Comparison of ENCODE assay signal across 8 cellular contexts in the genomic region with DNA sequence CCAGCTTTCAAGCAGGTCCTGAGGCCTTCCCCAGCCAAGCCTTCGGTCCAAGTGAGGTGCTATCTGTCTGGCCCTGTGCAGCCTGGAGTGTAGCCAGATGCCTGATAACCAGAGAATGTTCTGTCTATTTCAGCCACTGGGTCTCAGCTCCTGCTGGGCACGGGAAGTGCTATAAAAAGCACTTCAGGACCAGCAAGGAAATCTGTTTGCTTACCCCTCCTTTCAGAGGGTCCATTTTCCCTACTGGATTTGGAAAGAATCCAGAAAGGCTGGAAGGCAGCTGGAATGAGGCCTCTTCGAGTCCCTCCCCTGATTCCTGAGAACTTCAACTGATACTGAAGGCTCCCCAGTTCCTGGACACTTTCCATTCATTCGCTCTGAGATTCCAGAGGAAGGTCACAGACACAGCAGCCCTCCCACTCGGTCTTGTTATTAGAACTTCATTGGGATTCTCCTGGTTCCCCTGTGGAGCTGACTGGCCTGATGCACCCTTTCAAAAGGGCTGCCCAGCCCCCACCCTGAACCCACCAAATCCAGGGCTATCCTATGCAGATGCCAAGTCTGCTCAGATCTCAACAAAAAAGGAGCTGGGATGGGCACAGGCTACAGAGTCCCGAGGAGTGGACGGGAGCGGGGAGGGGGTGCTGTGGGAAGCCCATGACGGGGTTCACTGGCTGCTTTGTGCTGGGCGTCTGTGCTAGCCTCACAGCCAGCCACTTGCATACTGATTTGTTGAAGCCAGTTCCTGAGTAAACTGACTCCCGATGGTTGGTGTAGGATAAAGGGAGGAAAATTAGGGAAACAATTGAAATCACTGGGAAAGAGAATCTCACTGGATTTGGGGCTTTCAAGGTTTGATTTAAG.
DNase-seq lines count a peak whose midpoint lies in the region; ATAC-seq and TF ChIP-seq lines count a peak whose summit lies in the region.
"Had no signal": no experiment of that assay in that cellular context is flagged by ENCODE, and none has a peak within 500 bp of the region (broad histone marks: within the 10 kb centered on the region; RNA-seq: fewer than 3 reads in every experiment).

No MANE protein-coding gene starts in this region.

- H3K4me2 ChIP-seq in PC-3 (ENCODE audit: low read length), result no peak overlapping the region

- peak; percentile 37 for ATAC-seq in left colon
- ATAC-seq in PC-3, result no peak

- intact Hi-C loops in left colon (cut with DNase I, micrococcal nuclease) (no loop called here), thyroid gland (cut with DNase I) (no loop called here), PC-3 (cut with micrococcal nuclease) (no loop called here)

- H3K36me3 ChIP-seq in thyroid gland (peaks cover 0 to 6% of the 10 kb centered on the region in 2 donors), PC-3 (ENCODE audit: low read depth, low read length) (no peaks in the 10 kb centered on the region)

- no peaks in the 10 kb centered on the region for H3F3A ChIP-seq in PC-3 (ENCODE audit: low read length, unreplicated experiment)

- H2AFZ ChIP-seq in PC-3 (ENCODE audit: low read length), result no peak overlapping the region

- no TSS peak for BruUV-seq in PC-3 (replicated peaks; lab: Mats Ljungman, UMichigan)

- CTCF ChIA-PET in PC-3 (lab: Charles Lee), result interaction anchor here (0.6 kb wide), 1 partner anchor 472 kb away, joined by 3 read pairs; no protein-coding TSS in a partner anchor

- H3K9me2 ChIP-seq in PC-3 (replicated peaks; ENCODE audit: low read length), result no peaks in the 10 kb centered on the region

- no peaks in the 10 kb centered on the region for H4K20me1 ChIP-seq in PC-3 (ENCODE audit: low read length)

- peak overlapping the region; percentile 24 for H3K27ac ChIP-seq in caudate nucleus (ENCODE audit: low read depth, low read length)
- peak overlapping the region; percentile 17 to 40 (median 37) for H3K27ac ChIP-seq in thyroid gland
- H3K27ac ChIP-seq in PC-3 (ENCODE audit: low read length), result no peak overlapping the region

- WGBS in thyroid gland, 2 donors, result 52 to 53% methylated on average over 11 of the region's 11 CpGs

- no peak overlapping the region for H3K4me3 ChIP-seq in thyroid gland (replicated peaks in 1 of 3)
- H3K4me3 ChIP-seq in PC-3 (ENCODE audit: low read length), result no peak overlapping the region

- no peaks in the 10 kb centered on the region for H3K27me3 ChIP-seq in thyroid gland
- no peaks in the 10 kb centered on the region for H3K27me3 ChIP-seq in PC-3 (ENCODE audit: low read length)

- TF ChIP-seq CTCF in thyroid gland (IDR thresholded peaks at IDR 0.05), result no peak
- TF ChIP-seq CTCF in PC-3 (conservative IDR thresholded peaks at IDR 0.05; ENCODE audit: low read depth, low read length), result no peak

- H3K9me3 ChIP-seq in thyroid gland, result no peaks in the 10 kb centered on the region
- H3K9me3 ChIP-seq in PC-3 (ENCODE audit: low read length), result no peaks in the 10 kb centered on the region

- peaks cover 11 to 27% of the 10 kb centered on the region in 2 donors for H3K4me1 ChIP-seq in thyroid gland
- H3K4me1 ChIP-seq in PC-3 (ENCODE audit: insufficient read depth, low read length), result no peaks in the 10 kb centered on the region

- H3K9ac ChIP-seq in PC-3 (ENCODE audit: low read length), result no peak overlapping the region

- no peaks in the 10 kb centered on the region for H3K79me2 ChIP-seq in PC-3 (ENCODE audit: low read length)

- peak; percentile 41 for DNase-seq in NCI-H2081 treated with DMSO at 0.1 percent for 48 hours (lab: John Stamatoyannopoulos, UW)
- DNase-seq in caudate nucleus (lab: John Stamatoyannopoulos, UW), result peak in 26 of 61 donors; percentile 10 to 58 (median 28)
- DNase-seq in left colon, result no peak
- peak; percentile 63 to 65 for DNase-seq in thyroid gland
- no peak for DNase-seq in Kasumi-1 (lab: John Stamatoyannopoulos, UW)
- no peak for DNase-seq in PC-3
- DNase-seq in stimulated activated naive CD4-positive, alpha-beta T cell (lab: John Stamatoyannopoulos, UW), result no peak
- DNase-seq: effector memory CD4-positive, alpha-beta T cell had no signal

- POLR2A ChIA-PET in PC-3 (lab: Charles Lee; ENCODE audit: unreplicated experiment), result no interaction called here

- no peak for TF ChIP-seq POLR2A in thyroid gland (IDR thresholded peaks at IDR 0.05)

Comparison
In these comparisons a context has a peak if more than half of its experiments do, and no peak if none do; other contexts are left out.
1. DNase-seq: peak in NCI-H2081 treated with DMSO at 0.1 percent for 48 hours (single experiment) and thyroid gland (2 of 2); none in left colon (0 of 2), Kasumi-1 (0 of 2), PC-3 (single experiment) and stimulated activated naive CD4-positive, alpha-beta T cell (0 of 6).